ENCODE assay signal across 20 cellular contexts in genomic region chr22:41782751-41783150, GRCh38. TPM values are rescaled to one million over a fixed set of nuclear protein-coding genes. Genes with fewer than 3 reads are reported as not detected.
DNase-seq lines count a peak whose midpoint lies in the region; ATAC-seq, FAIRE-seq and TF ChIP-seq lines count a peak whose summit lies in the region.
"Had no signal": no experiment of that assay in that cellular context is flagged by ENCODE, and none has a peak within 500 bp of the region (broad histone marks: within the 10 kb centered on the region; RNA-seq: fewer than 3 reads in every experiment).

No MANE protein-coding gene starts in this region.

- H3K9me3 ChIP-seq in BE2C, result no peaks in the 10 kb centered on the region
- H3K9me3 ChIP-seq: adrenal gland, BLaER1, MG63, mucosa of descending colon, upper lobe of right lung had no signal

- TF ChIP-seq CTCF in GM12864 (IDR thresholded peaks at IDR 0.05; ENCODE audit: low read depth, low read length, missing control alignments) (no peak), BE2C (IDR thresholded peaks at IDR 0.05; ENCODE audit: low read depth, low read length) (no peak)

- no peak for FAIRE-seq in GM12892 (lab: Jason Lieb, UNC)
- FAIRE-seq: HepG2, TTC549 had no signal

- H3K27ac Mint-ChIP-seq in T-helper 1 cell treated with Interleukin-12 subunit alpha and Interleukin-12 subunit beta and Interleukin-4 antibody, amounts not matched to agents 30 μg/mL and 1 μg/mL, for 36 hours, result peak overlapping the region; percentile 98
- peak overlapping the region; percentile 100 for H3K27ac Mint-ChIP-seq in activated naive CD8-positive, alpha-beta T cell
- peak overlapping the region; percentile 98 to 100 (median 99) for H3K27ac Mint-ChIP-seq in naive thymus-derived CD8-positive, alpha-beta T cell

- no peaks in the 10 kb centered on the region for H3K27me3 ChIP-seq in BE2C
- H3K27me3 ChIP-seq: adrenal gland, BLaER1, MG63, upper lobe of right lung had no signal

- no peak for DNase-seq in T-helper 1 cell
- DNase-seq in GM12864 (ENCODE audit: low read depth), result no peak
- DNase-seq in naive thymus-derived CD8-positive, alpha-beta T cell, result no peak
- no peak for DNase-seq in BE2C
- DNase-seq in GM12892 (ENCODE audit: insufficient read length), result no peak
- DNase-seq in NCI-H146 (lab: John Stamatoyannopoulos, UW), result no peak
- DNase-seq: adrenal gland, left cardiac atrium, MG63, NCI-H187 treated with DMSO at 0.1 percent for 48 hours, NCI-H524 treated with DMSO at 0.1 percent for 48 hours, OCI-M1, upper lobe of right lung had no signal

- no peaks in the 10 kb centered on the region for H3K9me3 Mint-ChIP-seq in T-helper 1 cell treated with Interleukin-12 subunit alpha and Interleukin-12 subunit beta and Interleukin-4 antibody, amounts not matched to agents 30 μg/mL and 1 μg/mL, for 36 hours
- no peaks in the 10 kb centered on the region for H3K9me3 Mint-ChIP-seq in activated naive CD8-positive, alpha-beta T cell (ENCODE audit: low read depth)
- H3K9me3 Mint-ChIP-seq in naive thymus-derived CD8-positive, alpha-beta T cell, result no peaks in the 10 kb centered on the region

- no peak for ATAC-seq in naive thymus-derived CD8-positive, alpha-beta T cell
- ATAC-seq: HepG2, left cardiac atrium, upper lobe of right lung had no signal

- no peak for TF ChIP-seq POLR2A in GM12892 (IDR thresholded peaks at IDR 0.05; ENCODE audit: low read depth, low read length)

- POLR2A ChIA-PET in naive thymus-derived CD8-positive, alpha-beta T cell (lab: Charles Lee), result interaction anchor here (0.9 to 8.0 kb wide), 5 partner anchors 8 to 144 kb away, joined by 3 to 323 read pairs (median 31); partner anchors contain the start of genes CCDC134, SREBF2 and TNFRSF13C

- H3K27me3 Mint-ChIP-seq in T-helper 1 cell treated with Interleukin-12 subunit alpha and Interleukin-12 subunit beta and Interleukin-4 antibody, amounts not matched to agents 30 μg/mL and 1 μg/mL, for 36 hours (ENCODE audit: low read depth), result no peaks in the 10 kb centered on the region
- H3K27me3 Mint-ChIP-seq in activated naive CD8-positive, alpha-beta T cell, result no peaks in the 10 kb centered on the region
- no peaks in the 10 kb centered on the region for H3K27me3 Mint-ChIP-seq in naive thymus-derived CD8-positive, alpha-beta T cell

- no peaks in the 10 kb centered on the region for H3K4me1 ChIP-seq in BE2C
- H3K4me1 ChIP-seq: adrenal gland, parathyroid adenoma, upper lobe of right lung had no signal

- H3K36me3 Mint-ChIP-seq in T-helper 1 cell treated with Interleukin-12 subunit alpha and Interleukin-12 subunit beta and Interleukin-4 antibody, amounts not matched to agents 30 μg/mL and 1 μg/mL, for 36 hours (ENCODE audit: low read depth), result peaks cover 15% of the 10 kb centered on the region
- H3K36me3 Mint-ChIP-seq in activated naive CD8-positive, alpha-beta T cell, result peaks cover 3% of the 10 kb centered on the region
- peaks cover 0 to 26% (median 2%) of the 10 kb centered on the region in 3 donors for H3K36me3 Mint-ChIP-seq in naive thymus-derived CD8-positive, alpha-beta T cell

- peaks cover 45% of the 10 kb centered on the region for H3K4me1 Mint-ChIP-seq in T-helper 1 cell treated with Interleukin-12 subunit alpha and Interleukin-12 subunit beta and Interleukin-4 antibody, amounts not matched to agents 30 μg/mL and 1 μg/mL, for 36 hours (ENCODE audit: low read depth)
- peaks cover 74% of the 10 kb centered on the region for H3K4me1 Mint-ChIP-seq in activated naive CD8-positive, alpha-beta T cell (ENCODE audit: low read depth)
- H3K4me1 Mint-ChIP-seq in naive thymus-derived CD8-positive, alpha-beta T cell, result peaks cover 31 to 80% (median 66%) of the 10 kb centered on the region in 4 donors

- no peaks in the 10 kb centered on the region for H3K36me3 ChIP-seq in BE2C
- H3K36me3 ChIP-seq: adrenal gland, BLaER1, MG63, upper lobe of right lung had no signal

- H3K4me3 Mint-ChIP-seq in T-helper 1 cell treated with Interleukin-12 subunit alpha and Interleukin-12 subunit beta and Interleukin-4 antibody, amounts not matched to agents 30 μg/mL and 1 μg/mL, for 36 hours, result peak overlapping the region; percentile 82
- H3K4me3 Mint-ChIP-seq in activated naive CD8-positive, alpha-beta T cell, result peak overlapping the region; percentile 87
- peak overlapping the region; percentile 80 to 93 (median 87) for H3K4me3 Mint-ChIP-seq in naive thymus-derived CD8-positive, alpha-beta T cell

- H3K4me3 ChIP-seq in GM12864 (ENCODE audit: low read depth, low read length), result peak overlapping the region; percentile 54
- H3K4me3 ChIP-seq in BE2C (ENCODE audit: low read depth, low read length), result no peak overlapping the region
- H3K4me3 ChIP-seq: adrenal gland, BLaER1, MG63, mucosa of descending colon had no signal

RNA-seq across cellular contexts. Expression of gene CCDC134, which starts 17.7 kb away (rescaled TPM):
- total RNA-seq in naive thymus-derived CD8-positive, alpha-beta T cell, result 10 to 100 TPM; 17.1 to 23.1 TPM
- 1 to 10 TPM; 3.5 to 5.6 (median 3.8) TPM for polyA plus RNA-seq in naive thymus-derived CD8-positive, alpha-beta T cell
- 4.3 TPM for polyA plus RNA-seq in BE2C (2012; ENCODE audit: insufficient read depth, insufficient read length, low read depth)
- 6.9 TPM for polyA plus RNA-seq in GM12892 (2012; ENCODE audit: missing spikeins)

RNA-seq across cellular contexts. Expression of gene SREBF2, which starts 50.2 kb away (rescaled TPM):
- total RNA-seq in naive thymus-derived CD8-positive, alpha-beta T cell, result 100 to 1,000 TPM; 106 TPM
- 10 to 100 TPM; 16.3 to 21.9 (median 18.2) TPM for polyA plus RNA-seq in naive thymus-derived CD8-positive, alpha-beta T cell
- polyA plus RNA-seq in BE2C (2012; ENCODE audit: insufficient read depth, insufficient read length, low read depth), result 236 TPM
- polyA plus RNA-seq in GM12892 (2012; ENCODE audit: missing spikeins), result 99.3 TPM
